ENCODE assay signal across 1 cellular context in the genomic region with DNA sequence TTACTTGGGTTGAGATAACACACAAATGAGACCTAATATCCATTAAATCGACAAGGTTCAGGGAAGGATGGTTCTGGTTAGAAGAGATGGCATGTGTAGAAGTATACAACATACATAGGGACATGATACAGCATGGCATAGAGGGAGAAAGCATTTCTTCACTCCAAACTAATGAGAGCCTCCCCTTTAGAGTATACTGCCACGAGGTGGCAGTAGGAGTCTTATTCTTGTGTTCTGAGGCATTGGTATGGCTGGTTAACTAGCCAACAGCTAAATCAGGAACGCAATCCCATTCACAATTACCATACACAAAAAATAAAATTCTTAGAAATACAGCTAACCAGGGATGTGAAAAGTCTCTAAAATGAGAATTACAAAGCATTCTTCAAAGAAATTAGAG.
TF ChIP-seq lines count a peak whose summit lies in the region.

No MANE protein-coding gene starts in this region.

TF ChIP-seq in Ishikawa, 13 proteins besides CTCF, POLR2A, EP300 and RAD21 (continued from another document):
- TF ChIP-seq, protein P1, sequence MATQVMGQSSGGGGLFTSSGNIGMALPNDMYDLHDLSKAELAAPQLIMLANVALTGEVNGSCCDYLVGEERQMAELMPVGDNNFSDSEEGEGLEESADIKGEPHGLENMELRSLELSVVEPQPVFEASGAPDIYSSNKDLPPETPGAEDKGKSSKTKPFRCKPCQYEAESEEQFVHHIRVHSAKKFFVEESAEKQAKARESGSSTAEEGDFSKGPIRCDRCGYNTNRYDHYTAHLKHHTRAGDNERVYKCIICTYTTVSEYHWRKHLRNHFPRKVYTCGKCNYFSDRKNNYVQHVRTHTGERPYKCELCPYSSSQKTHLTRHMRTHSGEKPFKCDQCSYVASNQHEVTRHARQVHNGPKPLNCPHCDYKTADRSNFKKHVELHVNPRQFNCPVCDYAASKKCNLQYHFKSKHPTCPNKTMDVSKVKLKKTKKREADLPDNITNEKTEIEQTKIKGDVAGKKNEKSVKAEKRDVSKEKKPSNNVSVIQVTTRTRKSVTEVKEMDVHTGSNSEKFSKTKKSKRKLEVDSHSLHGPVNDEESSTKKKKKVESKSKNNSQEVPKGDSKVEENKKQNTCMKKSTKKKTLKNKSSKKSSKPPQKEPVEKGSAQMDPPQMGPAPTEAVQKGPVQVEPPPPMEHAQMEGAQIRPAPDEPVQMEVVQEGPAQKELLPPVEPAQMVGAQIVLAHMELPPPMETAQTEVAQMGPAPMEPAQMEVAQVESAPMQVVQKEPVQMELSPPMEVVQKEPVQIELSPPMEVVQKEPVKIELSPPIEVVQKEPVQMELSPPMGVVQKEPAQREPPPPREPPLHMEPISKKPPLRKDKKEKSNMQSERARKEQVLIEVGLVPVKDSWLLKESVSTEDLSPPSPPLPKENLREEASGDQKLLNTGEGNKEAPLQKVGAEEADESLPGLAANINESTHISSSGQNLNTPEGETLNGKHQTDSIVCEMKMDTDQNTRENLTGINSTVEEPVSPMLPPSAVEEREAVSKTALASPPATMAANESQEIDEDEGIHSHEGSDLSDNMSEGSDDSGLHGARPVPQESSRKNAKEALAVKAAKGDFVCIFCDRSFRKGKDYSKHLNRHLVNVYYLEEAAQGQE (IDR thresholded peaks at IDR 0.05; ENCODE audit: low read depth), result no peak
- TF ChIP-seq YY1 (IDR thresholded peaks at IDR 0.05; ENCODE audit: low read depth) (no peak), CREB1 (IDR thresholded peaks at IDR 0.05; ENCODE audit: low read depth) (no peak), CEBPB (IDR thresholded peaks at IDR 0.05) (no peak), TAF1 (IDR thresholded peaks at IDR 0.05; ENCODE audit: low read depth) (no peak), TCF12 (IDR thresholded peaks at IDR 0.05; ENCODE audit: low read depth) (no peak), NFIC (IDR thresholded peaks at IDR 0.05) (no peak), TEAD4 (IDR thresholded peaks at IDR 0.05) (no peak)
- TF ChIP-seq, protein P2, sequence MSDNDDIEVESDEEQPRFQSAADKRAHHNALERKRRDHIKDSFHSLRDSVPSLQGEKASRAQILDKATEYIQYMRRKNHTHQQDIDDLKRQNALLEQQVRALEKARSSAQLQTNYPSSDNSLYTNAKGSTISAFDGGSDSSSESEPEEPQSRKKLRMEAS (IDR thresholded peaks at IDR 0.05), result no peak
TF ChIP-seq in Ishikawa: peak in this region for 0.
